1 cellular context compared by ENCODE assay signal in the genomic region with DNA sequence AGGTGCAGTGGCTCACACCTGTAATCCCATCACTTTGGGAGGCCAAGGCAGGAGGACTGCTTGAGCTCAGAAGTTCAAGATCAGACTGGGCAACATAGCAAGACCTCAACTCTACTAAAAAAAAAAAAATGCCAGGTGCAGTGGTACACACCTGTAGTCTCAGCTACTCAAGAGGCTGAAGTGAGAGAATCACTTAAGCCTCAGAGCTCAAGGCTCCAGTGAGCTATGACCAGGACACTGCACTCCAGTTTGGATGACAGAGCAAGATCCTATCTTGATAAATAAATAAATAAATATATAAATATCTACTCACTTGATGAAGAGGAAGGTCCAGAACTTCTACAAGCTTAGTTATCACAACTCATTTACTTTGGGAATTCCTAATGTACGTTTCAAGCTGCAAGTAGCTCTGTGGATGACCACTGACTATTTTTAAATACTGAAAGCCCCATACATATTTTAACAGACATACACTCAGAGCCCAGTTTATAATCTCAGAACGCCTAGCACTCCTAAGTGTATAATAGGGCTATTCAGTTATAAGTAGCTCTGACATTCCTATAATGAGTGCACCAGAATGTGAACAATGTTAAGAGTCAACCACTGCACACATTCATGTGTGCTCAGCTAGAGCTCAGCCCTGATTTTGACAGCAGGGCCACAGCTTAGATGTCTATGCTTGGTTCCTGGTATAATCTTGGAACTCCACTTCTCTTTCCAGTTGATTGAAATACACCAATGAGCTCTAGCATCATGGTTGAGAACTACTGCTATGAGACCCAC.
TF ChIP-seq lines count a peak whose summit lies in the region.

No MANE protein-coding gene starts in this region.

TF ChIP-seq in SK-N-SH, 30 proteins besides CTCF, POLR2A, EP300 and RAD21 (continued from another document):
- no peak for TF ChIP-seq POLR2AphosphoS5 (IDR thresholded peaks at IDR 0.05; ENCODE audit: low read depth, low read length)
